ENCODE assay signal across 8 cellular contexts in the genomic region with DNA sequence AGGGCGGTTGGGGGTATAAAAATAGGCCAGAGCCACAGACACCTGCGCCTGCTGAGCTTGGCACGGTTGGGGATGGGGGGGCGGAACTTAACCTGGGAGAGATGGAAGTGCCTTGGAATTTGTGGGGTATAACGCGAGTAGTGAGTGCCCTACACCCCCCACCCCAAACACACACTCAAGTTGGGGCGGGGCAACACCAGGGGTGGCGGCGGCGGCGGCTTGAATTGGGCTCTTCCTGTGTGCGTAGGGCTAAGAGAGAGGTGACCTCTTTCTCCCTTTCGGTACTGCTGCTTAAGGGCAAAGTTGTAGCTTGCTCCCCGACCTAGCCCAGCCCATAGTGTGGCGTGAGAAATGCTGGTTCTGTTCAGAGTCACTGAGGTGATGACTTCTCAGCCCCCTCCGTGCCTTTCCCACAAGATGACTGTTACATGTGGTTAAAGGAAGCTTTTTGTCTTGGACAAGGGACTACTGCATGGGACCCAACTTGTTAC. TPM values are rescaled to one million over a fixed set of nuclear protein-coding genes. Genes with fewer than 3 reads are reported as not detected.
DNase-seq lines count a peak whose midpoint lies in the region; ATAC-seq and TF ChIP-seq lines count a peak whose summit lies in the region.

No MANE protein-coding gene starts in this region.

- 15% methylated on average over 4 of the region's 16 CpGs for WGBS in mesenchymal stem cell

- no peak overlapping the region for H4K8ac ChIP-seq in mesenchymal stem cell (ENCODE audit: low read length)

- peak overlapping the region; percentile 82 for H3K4me3 Mint-ChIP-seq in stimulated activated effector memory CD8-positive, alpha-beta T cell treated with anti-CD3 and anti-CD28 coated beads, Interleukin-12 subunit alpha, Interleukin-12 subunit beta, amount 100 ng/mL, for 72 hours

- no peak overlapping the region for H2AK5ac ChIP-seq in mesenchymal stem cell (ENCODE audit: low read length, severe bottlenecking)

- H3K36me3 Mint-ChIP-seq in stimulated activated effector memory CD8-positive, alpha-beta T cell treated with anti-CD3 and anti-CD28 coated beads, Interleukin-12 subunit alpha, Interleukin-12 subunit beta, amount 100 ng/mL, for 72 hours, result peaks cover 21% of the 10 kb centered on the region

- peak overlapping the region; percentile 89 for H3K27ac ChIP-seq in C4-2B
- H3K27ac ChIP-seq in mesenchymal stem cell (ENCODE audit: low read length, poor library complexity, severe bottlenecking), result no peak overlapping the region

- H3K9me3 Mint-ChIP-seq in stimulated activated effector memory CD8-positive, alpha-beta T cell treated with anti-CD3 and anti-CD28 coated beads, Interleukin-12 subunit alpha, Interleukin-12 subunit beta, amount 100 ng/mL, for 72 hours, result no peaks in the 10 kb centered on the region

- H3K4me3 ChIP-seq in choroid plexus epithelial cell (ENCODE audit: low read depth, low read length) (peak overlapping the region; percentile 56), mesenchymal stem cell (ENCODE audit: insufficient read depth in 1 of 2, low read depth in 1 of 2, low read length in 2 of 2) (peak overlapping the region; percentile 77 to 79)

- peak; percentile 41 for ATAC-seq in GM19463 (IDR thresholded peaks at IDR 0.05; ENCODE audit: unreplicated experiment)
- peak; percentile 34 for ATAC-seq in HG03521 (IDR thresholded peaks at IDR 0.05; ENCODE audit: unreplicated experiment)
- ATAC-seq in stimulated activated effector memory CD8-positive, alpha-beta T cell treated with anti-CD3 and anti-CD28 coated beads, Interleukin-12 subunit alpha, Interleukin-12 subunit beta, amount 100 ng/mL, for 72 hours, result peak; percentile 86

- H2BK15ac ChIP-seq in mesenchymal stem cell (ENCODE audit: low read depth, poor library complexity, severe bottlenecking), result no peak overlapping the region

- peaks cover 10% of the 10 kb centered on the region for H3K4me1 ChIP-seq in mesenchymal stem cell (ENCODE audit: control insufficient read depth, insufficient read depth, low read depth, low read length)

- peak overlapping the region in 1 of 2 experiments; percentile 91 for H3K14ac ChIP-seq in mesenchymal stem cell (ENCODE audit: low read length in 2 of 2)

- H4K91ac ChIP-seq in mesenchymal stem cell (ENCODE audit: low read length), result no peak overlapping the region

- peak overlapping the region in 1 of 2 experiments; percentile 63 for H2BK12ac ChIP-seq in mesenchymal stem cell (ENCODE audit: low read length in 2 of 2)

- TF ChIP-seq CTCF in C4-2B (conservative IDR thresholded peaks at IDR 0.05) (no peak), choroid plexus epithelial cell (conservative IDR thresholded peaks at IDR 0.05; ENCODE audit: low read depth, low read length) (no peak)

- H3K23ac ChIP-seq in mesenchymal stem cell (ENCODE audit: low read length in 2 of 2), result no peak overlapping the region

- H2AFZ ChIP-seq in mesenchymal stem cell (ENCODE audit: low read depth, low read length), result no peak overlapping the region

- H3K27ac Mint-ChIP-seq in stimulated activated effector memory CD8-positive, alpha-beta T cell treated with anti-CD3 and anti-CD28 coated beads, Interleukin-12 subunit alpha, Interleukin-12 subunit beta, amount 100 ng/mL, for 72 hours, result peak overlapping the region; percentile 92

- H3K4me1 Mint-ChIP-seq in stimulated activated effector memory CD8-positive, alpha-beta T cell treated with anti-CD3 and anti-CD28 coated beads, Interleukin-12 subunit alpha, Interleukin-12 subunit beta, amount 100 ng/mL, for 72 hours, result peaks cover 31% of the 10 kb centered on the region

- no peaks in the 10 kb centered on the region for H3K36me3 ChIP-seq in mesenchymal stem cell (ENCODE audit: control insufficient read depth in 1 of 2, insufficient read depth in 2 of 2, low read depth in 1 of 2, low read length in 2 of 2)

- H3K4ac ChIP-seq in mesenchymal stem cell (ENCODE audit: low read depth in 1 of 2, low read length in 2 of 2), result no peak overlapping the region

- H2BK5ac ChIP-seq in mesenchymal stem cell (ENCODE audit: low read depth, low read length, poor library complexity, severe bottlenecking), result no peak overlapping the region

- peak in 3 of 4 experiments; percentile 2 to 8 (median 5) for DNase-seq in activated CD4-positive, CD25-positive, alpha-beta regulatory T cell (lab: John Stamatoyannopoulos, UW)
- DNase-seq in choroid plexus epithelial cell (ENCODE audit: low read depth), result no peak
- peak; percentile 37 for DNase-seq in mesenchymal stem cell
- DNase-seq in stimulated activated effector memory CD8-positive, alpha-beta T cell treated with anti-CD3 and anti-CD28 coated beads, Interleukin-12 subunit alpha, Interleukin-12 subunit beta, amount 100 ng/mL, for 72 hours (ENCODE audit: low spot score in 2 of 2), result peak; percentile 11 to 70
- DNase-seq in cerebellar cortex (ENCODE audit: low spot score), result no peak

- H3K4me2 ChIP-seq in mesenchymal stem cell (ENCODE audit: low read length, poor library complexity, severe bottlenecking), result peak overlapping the region; percentile 96

- peak overlapping the region; percentile 11 to 75 for H3K18ac ChIP-seq in mesenchymal stem cell (ENCODE audit: low read depth in 1 of 2, low read length in 2 of 2)

- H3K9ac ChIP-seq in mesenchymal stem cell (ENCODE audit: low read length), result peak overlapping the region; percentile 80

- no peaks in the 10 kb centered on the region for H3K9me3 ChIP-seq in mesenchymal stem cell (ENCODE audit: control insufficient read depth, low read length)

- no peaks in the 10 kb centered on the region for H3K79me1 ChIP-seq in mesenchymal stem cell (replicated peaks; ENCODE audit: low read length, poor library complexity, severe bottlenecking)

- H3K27me3 ChIP-seq in mesenchymal stem cell (ENCODE audit: control insufficient read depth in 1 of 2, insufficient read depth in 1 of 2, low read length in 2 of 2), result peaks cover 0 to 25% of the 10 kb centered on the region in 2 experiments

- H2BK120ac ChIP-seq in mesenchymal stem cell (ENCODE audit: low read depth, low read length), result no peak overlapping the region

RNA-seq across cellular contexts. Expression of gene STK26, which starts 0.8 kb away (rescaled TPM):
- polyA plus RNA-seq in mesenchymal stem cell (2013, experiment 1 of 2), result 11.1 TPM
- 11.6 TPM for polyA plus RNA-seq in mesenchymal stem cell (2013, experiment 2 of 2)

Comparison
In these comparisons a context has a peak if more than half of its experiments do, and no peak if none do; other contexts are left out.
1. ATAC-seq: peak in every context shown above with its lines; median percentile 86 in stimulated activated effector memory CD8-positive, alpha-beta T cell treated with anti-CD3 and anti-CD28 coated beads, Interleukin-12 subunit alpha, Interleukin-12 subunit beta, amount 100 ng/mL, for 72 hours; 41 in GM19463; 34 in HG03521.
2. DNase-seq: peak in activated CD4-positive, CD25-positive, alpha-beta regulatory T cell (3 of 4), mesenchymal stem cell (single experiment) and stimulated activated effector memory CD8-positive, alpha-beta T cell treated with anti-CD3 and anti-CD28 coated beads, Interleukin-12 subunit alpha, Interleukin-12 subunit beta, amount 100 ng/mL, for 72 hours (2 of 2); none in choroid plexus epithelial cell (single experiment) and cerebellar cortex (single experiment).